ENCODE assay signal across 1 cellular context in genomic region chr12:107912421-107913004, GRCh38.
TF ChIP-seq lines count a peak whose summit lies in the region.

No MANE protein-coding gene starts in this region.

TF ChIP-seq in K562, 482 proteins besides CTCF, POLR2A, EP300 and RAD21 (continued from another document and continues in another):
- TF ChIP-seq TEAD2 (tag; IDR thresholded peaks at IDR 0.05) (0 out of 2 replicates have a peak, but pooled peaks have one; percentile 24), SMARCE1 (IDR thresholded peaks at IDR 0.05) (peak; percentile 59; the same call in 1 of the 2 replicates), KLF16 (IDR thresholded peaks at IDR 0.05) (peak; percentile 31; the same call in 1 of the 2 replicates), EHMT2 (IDR thresholded peaks at IDR 0.05) (0 out of 2 replicates have a peak, but pooled peaks have one; percentile 21), C11orf30 (IDR thresholded peaks at IDR 0.05; ENCODE audit: low read depth) (peak; percentile 27; the same call in 1 of the 2 replicates), NFIC (IDR thresholded peaks at IDR 0.05) (peak; percentile 82), SMARCC2 (IDR thresholded peaks at IDR 0.05; ENCODE audit: low read depth) (0 out of 2 replicates have a peak, but pooled peaks have one; percentile 57), RBM22 (IDR thresholded peaks at IDR 0.05; ENCODE audit: low read depth, low read length, poor library complexity, severe bottlenecking) (no peak), ATF1 (CRISPR knock-in tag; IDR thresholded peaks at IDR 0.05) (no peak), ATF1 (tag; IDR thresholded peaks at IDR 0.05) (peak; percentile 50), JUND (IDR thresholded peaks at IDR 0.05; ENCODE audit: borderline replicate concordance, low read depth, low read length) (peak; percentile 25; the same call in 1 of the 2 replicates), JUND (tag; IDR thresholded peaks at IDR 0.05; ENCODE audit: borderline replicate concordance, low read depth, low read length) (no peak; the same call in 2 of the 3 replicates), YY1 (IDR thresholded peaks at IDR 0.05; ENCODE audit: borderline replicate concordance in 1 of 3, control insufficient read depth in 1 of 3, extremely low read depth in 1 of 3, insufficient read depth in 3 of 3, insufficient read length in 1 of 3, insufficient replicate concordance in 2 of 3, low read depth in 1 of 3, low read length in 2 of 3) (peak in 1 of 3 experiments; percentile 21), ID3 (CRISPR knock-in tag; IDR thresholded peaks at IDR 0.05) (no peak), ID3 (tag; IDR thresholded peaks at IDR 0.05) (no peak), TRIM24 (IDR thresholded peaks at IDR 0.05) (no peak), RFX1 (IDR thresholded peaks at IDR 0.05) (no peak), GABPB2 (CRISPR knock-in tag; conservative IDR thresholded peaks at IDR 0.05) (no peak), USF1 (CRISPR knock-in tag; IDR thresholded peaks at IDR 0.05) (0 out of 2 replicates have a peak, but pooled peaks have one; percentile 39), E2F3 (CRISPR knock-in tag; IDR thresholded peaks at IDR 0.05) (no peak), FUS (optimal IDR thresholded peaks at IDR 0.05; ENCODE audit: low read depth, low read length) (no peak), CREM (IDR thresholded peaks at IDR 0.05; ENCODE audit: low read depth) (0 out of 2 replicates have a peak, but pooled peaks have one; percentile 31), DNMT1 (IDR thresholded peaks at IDR 0.05) (no peak), VEZF1 (CRISPR knock-in tag; IDR thresholded peaks at IDR 0.05) (peak; percentile 75), FOXP4 (CRISPR knock-in tag; IDR thresholded peaks at IDR 0.05; ENCODE audit: borderline replicate concordance) (no peak), NR1H2 (CRISPR knock-in tag; IDR thresholded peaks at IDR 0.05) (0 out of 2 replicates have a peak, but pooled peaks have one; percentile 55), TAF1 (IDR thresholded peaks at IDR 0.05; ENCODE audit: control insufficient read depth, extremely low read depth, insufficient read depth, low read length, severe bottlenecking) (no peak), ZNF280A (IDR thresholded peaks at IDR 0.05; ENCODE audit: low read depth, partially characterized antibody) (no peak), ARID1B (IDR thresholded peaks at IDR 0.05) (0 out of 2 replicates have a peak, but pooled peaks have one; percentile 27), ESRRB (CRISPR knock-in tag; IDR thresholded peaks at IDR 0.05; ENCODE audit: borderline replicate concordance) (no peak), SMAD1 (IDR thresholded peaks at IDR 0.05; ENCODE audit: low read depth, low read length, partially characterized antibody) (no peak), TEAD4 (IDR thresholded peaks at IDR 0.05; ENCODE audit: low read length) (peak; percentile 6; the same call in 1 of the 2 replicates), TEAD4 (CRISPR knock-in tag; IDR thresholded peaks at IDR 0.05; ENCODE audit: borderline replicate concordance) (no peak), HMGXB4 (CRISPR knock-in tag; IDR thresholded peaks at IDR 0.05) (no peak), NFYB (IDR thresholded peaks at IDR 0.05; ENCODE audit: extremely low read depth, insufficient read length) (no peak), PPARD (CRISPR knock-in tag; IDR thresholded peaks at IDR 0.05) (no peak), ZNF740 (CRISPR knock-in tag; IDR thresholded peaks at IDR 0.05) (no peak), ZNF740 (tag; IDR thresholded peaks at IDR 0.05) (no peak), CTBP1 (IDR thresholded peaks at IDR 0.05; ENCODE audit: borderline replicate concordance) (peak; percentile 52; the same call in 1 of the 2 replicates), ESRRA (IDR thresholded peaks at IDR 0.05; ENCODE audit: borderline replicate concordance, low read depth) (no peak), XRCC5 (IDR thresholded peaks at IDR 0.05; ENCODE audit: low read depth, low read length) (peak; percentile 85), CAMTA2 (CRISPR knock-in tag; conservative IDR thresholded peaks at IDR 0.05) (no peak), BRCA1 (IDR thresholded peaks at IDR 0.05) (no peak), BRCA1 (CRISPR knock-in tag; IDR thresholded peaks at IDR 0.05) (no peak), RUNX1 (IDR thresholded peaks at IDR 0.05; ENCODE audit: low read depth) (no peak), ZNF551 (CRISPR knock-in tag; IDR thresholded peaks at IDR 0.05) (no peak), ZNF318 (IDR thresholded peaks at IDR 0.05; ENCODE audit: borderline replicate concordance in 1 of 2, low read depth in 1 of 2) (0 out of 4 replicates have a peak, but pooled peaks of 1 of the 2 experiments have one; percentile 27), POLR3A (IDR thresholded peaks at IDR 0.05; ENCODE audit: borderline replicate concordance, extremely low read depth, insufficient read depth, insufficient read length) (no peak), TEAD1 (CRISPR knock-in tag; IDR thresholded peaks at IDR 0.05) (0 out of 4 replicates have a peak, but pooled peaks of 1 of the 2 experiments have one; percentile 50)
